In the genomic region with DNA sequence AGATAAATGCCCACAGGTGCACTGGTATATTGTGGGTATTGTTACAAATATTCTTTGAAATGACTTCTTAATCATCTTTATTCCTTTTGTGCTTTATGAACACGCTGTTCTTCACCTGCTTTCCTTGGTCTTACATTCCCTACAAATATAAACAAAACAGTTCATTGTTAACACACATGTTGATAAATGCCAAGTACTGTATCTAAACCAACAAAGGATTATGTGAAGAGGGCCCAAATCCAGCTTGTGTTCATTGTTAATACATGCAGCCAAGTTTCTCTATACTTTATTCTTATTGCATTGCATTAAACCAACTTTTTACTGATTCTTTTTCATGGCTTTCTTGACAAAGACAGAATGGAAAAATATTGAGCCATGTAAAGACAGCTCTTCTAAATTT, we compare ENCODE assay signal across 15 cellular contexts. TPM values are rescaled to one million over a fixed set of nuclear protein-coding genes. Genes with fewer than 3 reads are reported as not detected.
A peak's percentile ranks its signal among the peaks of the same experiment; 100 is the strongest.
DNase-seq lines count a peak whose midpoint lies in the region; ATAC-seq and TF ChIP-seq lines count a peak whose summit lies in the region.
"Had no signal": no experiment of that assay in that cellular context is flagged by ENCODE, and none has a peak within 500 bp of the region (broad histone marks: within the 10 kb centered on the region; RNA-seq: fewer than 3 reads in every experiment).

No MANE protein-coding gene starts in this region.

- ATAC-seq in left colon, result peak; percentile 4
- ATAC-seq: CD8-positive, alpha-beta T cell; GM23338 had no signal

- no peaks in the 10 kb centered on the region for H3K9me2 ChIP-seq in hepatocyte (replicated peaks; ENCODE audit: insufficient read depth)

- H3K9me3 ChIP-seq in hepatocyte (ENCODE audit: low read depth), result no peaks in the 10 kb centered on the region
- H3K9me3 ChIP-seq: BLaER1 treated with 17β-estradiol and CSF1 and Interleukin-3, amounts not matched to agents 10 nM and 100 nM had no signal

- no peaks in the 10 kb centered on the region for H3K36me3 ChIP-seq in hepatocyte (replicated peaks; ENCODE audit: insufficient read depth, low read depth)
- H3K36me3 ChIP-seq: BLaER1 treated with 17β-estradiol and CSF1 and Interleukin-3, amounts not matched to agents 10 nM and 100 nM had no signal

- no peak overlapping the region for H3K27ac ChIP-seq in hepatocyte
- H3K27ac ChIP-seq: BLaER1 treated with 17β-estradiol and CSF1 and Interleukin-3, amounts not matched to agents 10 nM and 100 nM had no signal

- WGBS in hepatocyte (ENCODE audit: low lambda C conversion rate, missing lambda C conversion rate), result 81% methylated on average over 1 of the region's 1 CpG

- H3K4me1 ChIP-seq in hepatocyte (ENCODE audit: insufficient read depth), result no peaks in the 10 kb centered on the region
- H3K4me1 ChIP-seq: BLaER1 treated with 17β-estradiol and CSF1 and Interleukin-3, amounts not matched to agents 10 nM and 100 nM had no signal

- intact Hi-C loops in left colon (cut with DNase I, micrococcal nuclease), result no loop called here

- H4K20me1 ChIP-seq in hepatocyte (ENCODE audit: insufficient read depth, poor library complexity, severe bottlenecking), result no peaks in the 10 kb centered on the region
- H4K20me1 ChIP-seq: BLaER1 treated with 17β-estradiol and CSF1 and Interleukin-3, amounts not matched to agents 10 nM and 100 nM had no signal

- no peaks in the 10 kb centered on the region for H3K79me2 ChIP-seq in hepatocyte

- no peak overlapping the region for H3K4me3 ChIP-seq in hepatocyte
- H3K4me3 ChIP-seq: BLaER1 treated with 17β-estradiol and CSF1 and Interleukin-3, amounts not matched to agents 10 nM and 100 nM; GM23338 had no signal

- H3K4me2 ChIP-seq in hepatocyte, result no peak overlapping the region
- H3K4me2 ChIP-seq: BLaER1 treated with 17β-estradiol and CSF1 and Interleukin-3, amounts not matched to agents 10 nM and 100 nM; GM23338 had no signal

- no peaks in the 10 kb centered on the region for H3K27me3 ChIP-seq in hepatocyte
- H3K27me3 ChIP-seq: BLaER1 treated with 17β-estradiol and CSF1 and Interleukin-3, amounts not matched to agents 10 nM and 100 nM had no signal

- no peak overlapping the region for H2AFZ ChIP-seq in hepatocyte
- H2AFZ ChIP-seq: GM23338 had no signal

- DNase-seq in DMS53 (lab: John Stamatoyannopoulos, UW), result peak; percentile 83
- DNase-seq in DMS79 (lab: John Stamatoyannopoulos, UW), result peak; percentile 40
- DNase-seq in NCI-H345 treated with DMSO at 0.1 percent for 48 hours (lab: John Stamatoyannopoulos, UW; ENCODE audit: unreplicated experiment), result peak; percentile 11
- DNase-seq in left colon, result no peak
- DNase-seq in activated T-cell treated with anti-CD3 and anti-CD28 coated beads, Interleukin-2, amount 50 U/mL, for 48 hours, result no peak
- no peak for DNase-seq in hepatocyte (ENCODE audit: low spot score)
- DNase-seq in NCI-H2107 (lab: John Stamatoyannopoulos, UW), result no peak
- DNase-seq: Calu3; CD8-positive, alpha-beta T cell; GF-D8; HCEC 1CT; IMR-90 had no signal

- no peak for TF ChIP-seq CTCF in hepatocyte (IDR thresholded peaks at IDR 0.05; ENCODE audit: poor library complexity)

RNA-seq across cellular contexts. Expression of a gene that starts 42.8 kb away (rescaled TPM):
- 10 to 100 TPM; 30.0 to 42.3 TPM for total RNA-seq in left colon
- total RNA-seq in hepatocyte, result 116 and 128 TPM in 2 replicates
- 129 and 135 TPM in 2 replicates for polyA plus RNA-seq in hepatocyte
- total RNA-seq: A172, GM23338 had no signal

Comparison
In these comparisons a context has a peak if more than half of its experiments do, and no peak if none do; other contexts are left out.
1. DNase-seq: peak in DMS53 (single experiment), DMS79 (single experiment) and NCI-H345 treated with DMSO at 0.1 percent for 48 hours (single experiment); none in left colon (0 of 2), activated T-cell treated with anti-CD3 and anti-CD28 coated beads, Interleukin-2, amount 50 U/mL, for 48 hours (0 of 2), hepatocyte (single experiment) and NCI-H2107 (single experiment).